9 cellular contexts compared by ENCODE assay signal in the genomic region with DNA sequence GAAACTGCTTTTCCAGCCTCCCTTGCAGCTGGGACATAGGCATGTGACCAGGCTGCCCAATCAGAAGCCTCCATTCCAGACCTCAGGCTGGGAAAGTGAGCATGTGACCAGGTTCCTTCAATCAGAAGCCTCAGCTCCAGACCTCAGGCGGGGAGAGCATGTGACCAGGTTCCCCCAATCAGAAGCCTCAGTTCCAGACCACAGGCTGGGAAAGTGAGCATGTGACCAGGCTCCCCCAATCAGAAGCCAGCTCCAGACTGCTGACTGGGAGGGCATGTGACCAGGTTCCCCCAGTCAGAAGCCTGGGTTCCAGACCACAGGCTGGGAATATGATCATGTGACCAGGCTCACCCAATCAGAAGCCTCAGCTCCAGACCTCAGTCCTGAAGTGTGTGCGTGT. TPM values are rescaled to one million over a fixed set of nuclear protein-coding genes. Genes with fewer than 3 reads are reported as not detected.
DNase-seq lines count a peak whose midpoint lies in the region; ATAC-seq and TF ChIP-seq lines count a peak whose summit lies in the region.
"Had no signal": no experiment of that assay in that cellular context is flagged by ENCODE, and none has a peak within 500 bp of the region (broad histone marks: within the 10 kb centered on the region; RNA-seq: fewer than 3 reads in every experiment).

No MANE protein-coding gene starts in this region.

- H3K14ac ChIP-seq in mesenchymal stem cell (ENCODE audit: low read length in 2 of 2), result no peak overlapping the region

- H3K36me3 ChIP-seq in SK-N-SH (replicated peaks in 1 of 2; ENCODE audit: control insufficient read depth in 1 of 2, insufficient read depth in 2 of 2, low read length in 1 of 2), result no peaks in the 10 kb centered on the region
- H3K36me3 ChIP-seq in OCI-LY7 (ENCODE audit: insufficient read depth, low read length), result no peaks in the 10 kb centered on the region
- no peaks in the 10 kb centered on the region for H3K36me3 ChIP-seq in mesenchymal stem cell (ENCODE audit: control insufficient read depth in 1 of 2, insufficient read depth in 2 of 2, low read depth in 1 of 2, low read length in 2 of 2)

- H4K8ac ChIP-seq in mesenchymal stem cell (ENCODE audit: low read length), result no peak overlapping the region

- no CpG with 5 or more reads among the region's 2 CpGs for WGBS in SK-N-SH (ENCODE audit: low lambda C conversion rate)
- 92% methylated on average over 2 of the region's 2 CpGs for WGBS in mesenchymal stem cell

- H2BK12ac ChIP-seq in mesenchymal stem cell (ENCODE audit: low read length in 2 of 2), result no peak overlapping the region

- no peak overlapping the region for H2BK15ac ChIP-seq in mesenchymal stem cell (ENCODE audit: low read depth, poor library complexity, severe bottlenecking)

- H2BK120ac ChIP-seq in mesenchymal stem cell (ENCODE audit: low read depth, low read length), result no peak overlapping the region

- H2AK5ac ChIP-seq in mesenchymal stem cell (ENCODE audit: low read length, severe bottlenecking), result no peak overlapping the region

- TF ChIP-seq EP300 in SK-N-SH (IDR thresholded peaks at IDR 0.05; ENCODE audit: borderline replicate concordance in 1 of 2, low read depth in 1 of 2, low read length in 1 of 2), result no peak

- DNase-seq in SK-N-SH, result no peak
- peak; percentile 45 for DNase-seq in OCI-LY7 (ENCODE audit: low spot score)
- peak; percentile 26 for DNase-seq in mesenchymal stem cell
- DNase-seq in effector CD4-positive, alpha-beta T cell, result no peak
- DNase-seq: anterior cingulate cortex, NCI-H446 had no signal

- POLR2A ChIA-PET in SK-N-SH (lab: Yijun Ruan, JAX) (no interaction called here), OCI-LY7 (lab: Charles Lee) (no interaction called here)

- no peak overlapping the region for H3K4me2 ChIP-seq in SK-N-SH
- no peak overlapping the region for H3K4me2 ChIP-seq in OCI-LY7 (ENCODE audit: low read length)
- H3K4me2 ChIP-seq in mesenchymal stem cell (ENCODE audit: low read length, poor library complexity, severe bottlenecking), result no peak overlapping the region

- no TSS peak for BruUV-seq in OCI-LY7 (replicated peaks; lab: Mats Ljungman, UMichigan)

- intact Hi-C loops in OCI-LY7 (cut with micrococcal nuclease; ENCODE audit: unreplicated experiment), result no loop called here

- no peak overlapping the region for H4K91ac ChIP-seq in mesenchymal stem cell (ENCODE audit: low read length)

- no peak for TF ChIP-seq RAD21 in SK-N-SH (IDR thresholded peaks at IDR 0.05; ENCODE audit: low read length)

- H3K9me2 ChIP-seq in SK-N-SH, result no peaks in the 10 kb centered on the region
- no peaks in the 10 kb centered on the region for H3K9me2 ChIP-seq in OCI-LY7 (ENCODE audit: insufficient read depth, low read length)

- ATAC-seq in SK-N-SH treated with all-trans-retinoic acid at 6 μM for 48 hours, result no peak
- ATAC-seq in GM21737 (IDR thresholded peaks at IDR 0.05; ENCODE audit: unreplicated experiment), result no peak

- H3K79me2 ChIP-seq in SK-N-SH (ENCODE audit: insufficient read depth) (no peaks in the 10 kb centered on the region), OCI-LY7 (ENCODE audit: insufficient read depth, low read depth, low read length) (no peaks in the 10 kb centered on the region)

- H3K23ac ChIP-seq in mesenchymal stem cell (ENCODE audit: low read length in 2 of 2), result no peak overlapping the region

- H3K27ac ChIP-seq in SK-N-SH (ENCODE audit: low read depth in 2 of 2, low read length in 1 of 2), result no peak overlapping the region
- H3K27ac ChIP-seq in OCI-LY7 (ENCODE audit: low read depth, low read length, poor library complexity, severe bottlenecking), result no peak overlapping the region
- no peak overlapping the region for H3K27ac ChIP-seq in mesenchymal stem cell (ENCODE audit: low read length, poor library complexity, severe bottlenecking)

- H3K9ac ChIP-seq in SK-N-SH (no peak overlapping the region), mesenchymal stem cell (ENCODE audit: low read length) (no peak overlapping the region)

- H3K4me3 ChIP-seq in SK-N-SH (ENCODE audit: low read depth in 2 of 2, low read length in 1 of 2), result no peak overlapping the region
- H3K4me3 ChIP-seq in OCI-LY7 (ENCODE audit: low read depth, low read length, poor library complexity, severe bottlenecking), result no peak overlapping the region
- H3K4me3 ChIP-seq in mesenchymal stem cell (ENCODE audit: insufficient read depth in 1 of 2, low read depth in 1 of 2, low read length in 2 of 2), result no peak overlapping the region

- no peak overlapping the region for H2BK5ac ChIP-seq in mesenchymal stem cell (ENCODE audit: low read depth, low read length, poor library complexity, severe bottlenecking)

- no peaks in the 10 kb centered on the region for H3K9me3 ChIP-seq in SK-N-SH
- H3K9me3 ChIP-seq in OCI-LY7 (ENCODE audit: low read length), result peaks cover 15% of the 10 kb centered on the region; the same call in 1 of the 2 replicates
- no peaks in the 10 kb centered on the region for H3K9me3 ChIP-seq in mesenchymal stem cell (ENCODE audit: control insufficient read depth, low read length)

- H3K18ac ChIP-seq in mesenchymal stem cell (ENCODE audit: low read depth in 1 of 2, low read length in 2 of 2), result no peak overlapping the region

- H2AFZ ChIP-seq in SK-N-SH (ENCODE audit: low read depth) (no peak overlapping the region), OCI-LY7 (ENCODE audit: low read length) (0 out of 2 replicates have a peak overlapping the region, but pooled peaks have one; percentile 15), mesenchymal stem cell (ENCODE audit: low read depth, low read length) (no peak overlapping the region)

- H3K4me1 ChIP-seq in SK-N-SH (ENCODE audit: control insufficient read depth in 1 of 2, insufficient read depth in 2 of 2, low read depth in 1 of 2, low read length in 1 of 2) (peaks cover 0 to 13% of the 10 kb centered on the region in 2 experiments; a peak in 1 of 4 replicates), OCI-LY7 (ENCODE audit: insufficient read depth, low read length, poor library complexity, severe bottlenecking) (peaks cover 3% of the 10 kb centered on the region), mesenchymal stem cell (ENCODE audit: control insufficient read depth, insufficient read depth, low read depth, low read length) (peaks cover 7% of the 10 kb centered on the region)

- H4K20me1 ChIP-seq in SK-N-SH (ENCODE audit: insufficient read depth) (no peaks in the 10 kb centered on the region), OCI-LY7 (ENCODE audit: insufficient read depth, low read length) (no peaks in the 10 kb centered on the region)

- H3K79me1 ChIP-seq in mesenchymal stem cell (replicated peaks; ENCODE audit: low read length, poor library complexity, severe bottlenecking), result no peaks in the 10 kb centered on the region

- H3F3A ChIP-seq in SK-N-SH (replicated peaks; ENCODE audit: insufficient read depth), result no peaks in the 10 kb centered on the region

- no peaks in the 10 kb centered on the region for H3K27me3 ChIP-seq in SK-N-SH (ENCODE audit: insufficient read depth)
- peaks cover 19 to 44% of the 10 kb centered on the region in 2 experiments for H3K27me3 ChIP-seq in mesenchymal stem cell (ENCODE audit: control insufficient read depth in 1 of 2, insufficient read depth in 1 of 2, low read length in 2 of 2)

- TF ChIP-seq CTCF in SK-N-SH (IDR thresholded peaks at IDR 0.05) (no peak), OCI-LY7 (conservative IDR thresholded peaks at IDR 0.05; ENCODE audit: low read length) (no peak)

- CTCF ChIA-PET in SK-N-SH (lab: Yijun Ruan, JAX) (interaction anchor here (1.0 to 8.0 kb wide), 5 partner anchors 15 to 106 kb away, joined by 3 to 156 read pairs (median 3); no protein-coding TSS in a partner anchor), OCI-LY7 (lab: Charles Lee; ENCODE audit: unreplicated experiment) (no interaction called here)

- no peak overlapping the region for H3K4ac ChIP-seq in mesenchymal stem cell (ENCODE audit: low read depth in 1 of 2, low read length in 2 of 2)

TF ChIP-seq in SK-N-SH, 30 proteins besides CTCF, POLR2A, EP300 and RAD21 (continues in another document):
- TF ChIP-seq RFX5 (IDR thresholded peaks at IDR 0.05; ENCODE audit: low read length) (no peak), FOXJ3 (CRISPR knock-in tag; IDR thresholded peaks at IDR 0.05) (no peak), NRF1 (IDR thresholded peaks at IDR 0.05; ENCODE audit: low read depth, low read length) (no peak), MXI1 (IDR thresholded peaks at IDR 0.05; ENCODE audit: low read depth, low read length) (no peak)

TF ChIP-seq in SK-N-SH treated with all-trans-retinoic acid at 6 μM for 48 hours, 23 proteins besides CTCF, POLR2A, EP300 and RAD21 (continues in another document):
- TF ChIP-seq ESRRG (CRISPR knock-in tag; IDR thresholded peaks at IDR 0.05) (no peak), RARB (CRISPR knock-in tag; IDR thresholded peaks at IDR 0.05) (no peak), OSR1 (CRISPR knock-in tag; IDR thresholded peaks at IDR 0.05) (no peak), ZNF565 (CRISPR knock-in tag; conservative IDR thresholded peaks at IDR 0.05; ENCODE audit: low read depth) (no peak)

RNA-seq across cellular contexts. Expression of a gene that starts 11.7 kb away (rescaled TPM):
- polyA plus RNA-seq in SK-N-SH (2012; rRNA removed), result 0.33 and 0.39 TPM in 2 replicates
- polyA plus RNA-seq in SK-N-SH (2012; cell fraction: cytosol; rRNA removed), result 0.18 and 0.42 TPM in 2 replicates
- 0.42 and 0.60 TPM in 2 replicates for polyA plus RNA-seq in SK-N-SH (2012; cell fraction: nucleus; rRNA removed)
- not detected in 2 replicates for total RNA-seq in OCI-LY7 (2014; rRNA removed; shearing (Covaris generic))
- not detected in 2 replicates for total RNA-seq in OCI-LY7 (2022)
- 4.9 TPM for polyA plus RNA-seq in mesenchymal stem cell (2013, experiment 1 of 2)
- 5.1 TPM for polyA plus RNA-seq in mesenchymal stem cell (2013, experiment 2 of 2)

RNA-seq across cellular contexts. Expression of a gene that starts 26.6 kb away (rescaled TPM):
- polyA plus RNA-seq in SK-N-SH (2012; rRNA removed), result 47.4 and 47.7 TPM in 2 replicates
- polyA plus RNA-seq in SK-N-SH (2012; cell fraction: cytosol; rRNA removed), result 20.7 and 30.3 TPM in 2 replicates
- 103 and 122 TPM in 2 replicates for polyA plus RNA-seq in SK-N-SH (2012; cell fraction: nucleus; rRNA removed)
- total RNA-seq in OCI-LY7 (2014; rRNA removed; shearing (Covaris generic)), result 6.8 and 7.3 TPM in 2 replicates
- total RNA-seq in OCI-LY7 (2022), result 18.7 and 19.6 TPM in 2 replicates
- polyA plus RNA-seq in mesenchymal stem cell (2013, experiment 1 of 2), result 38.2 TPM
- polyA plus RNA-seq in mesenchymal stem cell (2013, experiment 2 of 2), result 37.9 TPM

RNA-seq across cellular contexts. Expression of a gene that starts 50.8 kb away (rescaled TPM):
- polyA plus RNA-seq in SK-N-SH (2012; rRNA removed), result 0.02 TPM in 1 of 2 replicates, not detected in the other
- polyA plus RNA-seq in SK-N-SH (2012; cell fraction: cytosol; rRNA removed), result 0.03 TPM in 2 replicates
- polyA plus RNA-seq in SK-N-SH (2012; cell fraction: nucleus; rRNA removed), result 0.01 and 0.04 TPM in 2 replicates
- total RNA-seq in OCI-LY7 (2014; rRNA removed; shearing (Covaris generic)), result 0.05 and 0.25 TPM in 2 replicates
- 0.30 TPM in 2 replicates for total RNA-seq in OCI-LY7 (2022)
- polyA plus RNA-seq in mesenchymal stem cell (2013, experiment 1 of 2), result not detected
- polyA plus RNA-seq in mesenchymal stem cell (2013, experiment 2 of 2), result not detected

RNA-seq across cellular contexts. Expression of a gene that starts 51.9 kb away (rescaled TPM):
- not detected in 2 replicates for polyA plus RNA-seq in SK-N-SH (2012; rRNA removed)
- 0.01 TPM in 1 of 2 replicates, not detected in the other for polyA plus RNA-seq in SK-N-SH (2012; cell fraction: cytosol; rRNA removed)
- polyA plus RNA-seq in SK-N-SH (2012; cell fraction: nucleus; rRNA removed), result not detected in 2 replicates
- not detected in 2 replicates for total RNA-seq in OCI-LY7 (2014; rRNA removed; shearing (Covaris generic))
- total RNA-seq in OCI-LY7 (2022), result not detected in 2 replicates
- not detected for polyA plus RNA-seq in mesenchymal stem cell (2013, experiment 1 of 2)
- polyA plus RNA-seq in mesenchymal stem cell (2013, experiment 2 of 2), result not detected
- polyA plus RNA-seq: AG04450 had no signal

Comparison
In these comparisons a context has a peak if more than half of its experiments do, and no peak if none do; other contexts are left out.
1. DNase-seq: peak in OCI-LY7 (single experiment) and mesenchymal stem cell (single experiment); none in SK-N-SH (single experiment) and effector CD4-positive, alpha-beta T cell (single experiment).